In genomic region chr1:8318436-8318835, GRCh38 we compare ENCODE assay signal across 9 cellular contexts. TPM values are rescaled to one million over a fixed set of nuclear protein-coding genes. Genes with fewer than 3 reads are reported as not detected.
DNase-seq lines count a peak whose midpoint lies in the region; ATAC-seq, FAIRE-seq and TF ChIP-seq lines count a peak whose summit lies in the region.
"Had no signal": no experiment of that assay in that cellular context is flagged by ENCODE, and none has a peak within 500 bp of the region (broad histone marks: within the 10 kb centered on the region; RNA-seq: fewer than 3 reads in every experiment).

No MANE protein-coding gene starts in this region.

- no peaks in the 10 kb centered on the region for H3K79me2 ChIP-seq in neural progenitor cell (ENCODE audit: low read depth)

- peak overlapping the region; percentile 95 for H3K4me2 ChIP-seq in neural progenitor cell

- FAIRE-seq in GM12891 (lab: Jason Lieb, UNC), result no peak
- FAIRE-seq: colon had no signal

- H3F3A ChIP-seq in neural progenitor cell (ENCODE audit: low read depth), result no peaks in the 10 kb centered on the region

- no peak for TF ChIP-seq POLR2A in GM12891 (IDR thresholded peaks at IDR 0.05; ENCODE audit: low read depth, low read length)

- H3K4me3 ChIP-seq in CD8-positive, alpha-beta T cell (ENCODE audit: low read depth, low read length), result peak overlapping the region; percentile 70
- H3K4me3 ChIP-seq in MG63, result peak overlapping the region; percentile 36; the same call in 1 of the 2 replicates
- peak overlapping the region; percentile 53 for H3K4me3 ChIP-seq in ectodermal cell (ENCODE audit: insufficient read depth, low read depth, low read length)
- H3K4me3 ChIP-seq in neural progenitor cell, result peak overlapping the region; percentile 66

- no peaks in the 10 kb centered on the region for H3K9me3 Mint-ChIP-seq in CD8-positive, alpha-beta T cell
- H3K9me3 Mint-ChIP-seq in neural progenitor cell, result peaks cover 3% of the 10 kb centered on the region

- peaks cover 20% of the 10 kb centered on the region for H3K4me1 ChIP-seq in CD8-positive, alpha-beta T cell (ENCODE audit: insufficient read depth, low read length)
- H3K4me1 ChIP-seq in ectodermal cell (ENCODE audit: control insufficient read depth, insufficient read depth, low read length) (peaks cover 14% of the 10 kb centered on the region), neural progenitor cell (peaks cover 14% of the 10 kb centered on the region)

- no peak for DNase-seq in CD8-positive, alpha-beta T cell
- no peak for DNase-seq in MG63
- peak; percentile 32 for DNase-seq in neural progenitor cell (ENCODE audit: low spot score)
- no peak for DNase-seq in amniotic stem cell (lab: John Stamatoyannopoulos, UW)
- no peak for DNase-seq in NK-92 (lab: John Stamatoyannopoulos, UW; ENCODE audit: unreplicated experiment)
- no peak for DNase-seq in GM12891 (ENCODE audit: insufficient read length, low spot score)

- H3K4me1 Mint-ChIP-seq in CD8-positive, alpha-beta T cell (ENCODE audit: low read depth), result peaks cover 15% of the 10 kb centered on the region
- H3K4me1 Mint-ChIP-seq in neural progenitor cell, result peaks cover 43% of the 10 kb centered on the region

- no peaks in the 10 kb centered on the region for H3K9me3 ChIP-seq in CD8-positive, alpha-beta T cell (ENCODE audit: low read length)
- H3K9me3 ChIP-seq in MG63, result no peaks in the 10 kb centered on the region
- no peaks in the 10 kb centered on the region for H3K9me3 ChIP-seq in ectodermal cell (ENCODE audit: control insufficient read depth, low read length)
- no peaks in the 10 kb centered on the region for H3K9me3 ChIP-seq in neural progenitor cell (ENCODE audit: low read depth)

- peaks cover 3% of the 10 kb centered on the region for H3K27me3 ChIP-seq in CD8-positive, alpha-beta T cell (ENCODE audit: insufficient read depth, low read length)
- no peaks in the 10 kb centered on the region; the same call in 1 of the 2 replicates for H3K27me3 ChIP-seq in MG63
- peaks cover 39% of the 10 kb centered on the region for H3K27me3 ChIP-seq in ectodermal cell (ENCODE audit: control insufficient read depth, insufficient read depth, low read length, poor library complexity, severe bottlenecking)
- peaks cover 39% of the 10 kb centered on the region for H3K27me3 ChIP-seq in neural progenitor cell

- intact Hi-C loops in CD8-positive, alpha-beta T cell (cut with DNase I, micrococcal nuclease), result loop anchor here (1.0 kb wide), 1 partner anchor 292 kb away; the partner anchor contains the start of gene ERRFI1 (in 2 of the 2)

- peaks cover 22% of the 10 kb centered on the region for H3K27me3 Mint-ChIP-seq in CD8-positive, alpha-beta T cell (ENCODE audit: low read depth)
- H3K27me3 Mint-ChIP-seq in neural progenitor cell (ENCODE audit: insufficient read depth, low read depth), result peaks cover 25% of the 10 kb centered on the region

- TF ChIP-seq CTCF in CD8-positive, alpha-beta T cell (IDR thresholded peaks at IDR 0.05), result no peak
- no peak for TF ChIP-seq CTCF in neural progenitor cell (IDR thresholded peaks at IDR 0.05)

- CTCF ChIA-PET in CD8-positive, alpha-beta T cell (lab: Charles Lee), result interaction anchor here (1.0 to 1.6 kb wide), 4 partner anchors 30 to 304 kb away, joined by 3 to 4 read pairs (median 3); no protein-coding TSS in a partner anchor

- ATAC-seq in CD8-positive, alpha-beta T cell, result peak; percentile 10
- no peak for ATAC-seq in GM21825 (IDR thresholded peaks at IDR 0.05; ENCODE audit: unreplicated experiment)

- H3K27ac ChIP-seq in CD8-positive, alpha-beta T cell (ENCODE audit: low read depth, low read length), result no peak overlapping the region
- H3K27ac ChIP-seq in ectodermal cell (ENCODE audit: insufficient read depth, low read depth, low read length, poor library complexity, severe bottlenecking), result no peak overlapping the region
- H3K27ac ChIP-seq in neural progenitor cell, result no peak overlapping the region

- WGBS in ectodermal cell, 2 experiments, result 38 to 47% methylated on average over 18 of the region's 18 CpGs

- no peaks in the 10 kb centered on the region for H3K36me3 ChIP-seq in CD8-positive, alpha-beta T cell (ENCODE audit: insufficient read depth, low read length)
- H3K36me3 ChIP-seq in MG63 (no peaks in the 10 kb centered on the region), ectodermal cell (ENCODE audit: control insufficient read depth, insufficient read depth, low read length) (no peaks in the 10 kb centered on the region), neural progenitor cell (no peaks in the 10 kb centered on the region)

- H2AFZ ChIP-seq in neural progenitor cell (replicated peaks), result peak overlapping the region; percentile 95

- no peak overlapping the region for H3K27ac Mint-ChIP-seq in CD8-positive, alpha-beta T cell
- H3K27ac Mint-ChIP-seq in neural progenitor cell, result no peak overlapping the region

- no peak overlapping the region for H3K9ac ChIP-seq in neural progenitor cell

- no peaks in the 10 kb centered on the region for H4K20me1 ChIP-seq in neural progenitor cell (ENCODE audit: low read depth)

- H3K4me3 Mint-ChIP-seq in CD8-positive, alpha-beta T cell, result peak overlapping the region; percentile 80
- H3K4me3 Mint-ChIP-seq in neural progenitor cell, result peak overlapping the region; percentile 83

- POLR2A ChIA-PET in CD8-positive, alpha-beta T cell (lab: Charles Lee), result interaction anchor here (0.9 to 1.0 kb wide), 2 partner anchors 214 to 300 kb away, joined by 3 read pairs; no protein-coding TSS in a partner anchor

- no peaks in the 10 kb centered on the region for H3K36me3 Mint-ChIP-seq in CD8-positive, alpha-beta T cell
- H3K36me3 Mint-ChIP-seq in neural progenitor cell, result no peaks in the 10 kb centered on the region

TF ChIP-seq in GM12891, 5 proteins besides CTCF, POLR2A, EP300 and RAD21:
- no peak for TF ChIP-seq TAF1 (IDR thresholded peaks at IDR 0.05; ENCODE audit: low read depth, low read length)
- no peak for TF ChIP-seq SPI1 (IDR thresholded peaks at IDR 0.05; ENCODE audit: low read depth, low read length)
- no peak for TF ChIP-seq PAX5 (IDR thresholded peaks at IDR 0.05; ENCODE audit: insufficient read depth, low read length, severe bottlenecking)
- no peak for TF ChIP-seq POU2F2 (IDR thresholded peaks at IDR 0.05; ENCODE audit: low read depth, low read length)
- TF ChIP-seq POLR2AphosphoS5 (IDR thresholded peaks at IDR 0.05; ENCODE audit: low read depth, low read length), result no peak

RNA-seq across cellular contexts. Expression of gene SLC45A1, which starts 0.5 kb away (rescaled TPM):
- total RNA-seq in CD8-positive, alpha-beta T cell, result under 1 TPM; 0.60 to 0.75 TPM
- 0.76 TPM in 1 of 2 replicates, not detected in the other for total RNA-seq in MG63 (2014; rRNA removed; shearing (Covaris generic); ENCODE audit: low replicate concordance)
- polyA plus RNA-seq in ectodermal cell (2013, experiment 1 of 4), result 3.4 TPM
- polyA plus RNA-seq in ectodermal cell (2013, experiment 2 of 4), result 3.2 TPM
- polyA plus RNA-seq in ectodermal cell (2013, experiment 3 of 4), result 2.4 TPM
- polyA plus RNA-seq in ectodermal cell (2013, experiment 4 of 4), result 2.3 TPM
- total RNA-seq in neural progenitor cell (ENCODE audit: low replicate concordance), result 1.1 and 3.3 TPM in 2 replicates
- 0.08 TPM for polyA plus RNA-seq in GM12891 (2012; ENCODE audit: low read depth, missing spikeins)
